Comparison of ENCODE assay signal across 1 cellular context in genomic region chr6:7505196-7505699, GRCh38.
TF ChIP-seq lines count a peak whose summit lies in the region.

No MANE protein-coding gene starts in this region.

TF ChIP-seq in H1, 55 proteins besides CTCF, POLR2A, EP300 and RAD21 (continued from another document):
- TF ChIP-seq ATF3 (IDR thresholded peaks at IDR 0.05; ENCODE audit: insufficient read depth, low read depth, low read length) (0 out of 2 replicates have a peak, but pooled peaks have one; percentile 2), POLR2AphosphoS5 (IDR thresholded peaks at IDR 0.05; ENCODE audit: low read depth, low read length) (no peak), MAFK (IDR thresholded peaks at IDR 0.05; ENCODE audit: low read depth, low read length) (no peak), ASH2L (IDR thresholded peaks at IDR 0.05; ENCODE audit: low read length) (peak; percentile 38), ATF2 (IDR thresholded peaks at IDR 0.05; ENCODE audit: low read length) (no peak), TBP (IDR thresholded peaks at IDR 0.05; ENCODE audit: low read depth, low read length) (no peak)
TF ChIP-seq in H1: peak in this region for 10.
